Comparison of ENCODE assay signal across 17 cellular contexts in genomic region chr3:33008282-33008681, GRCh38. TPM values are rescaled to one million over a fixed set of nuclear protein-coding genes. Genes with fewer than 3 reads are reported as not detected.
DNase-seq lines count a peak whose midpoint lies in the region; TF ChIP-seq lines count a peak whose summit lies in the region.
"Had no signal": no experiment of that assay in that cellular context is flagged by ENCODE, and none has a peak within 500 bp of the region (broad histone marks: within the 10 kb centered on the region; RNA-seq: fewer than 3 reads in every experiment).

No MANE protein-coding gene starts in this region.

- H3K9me3 Mint-ChIP-seq in CD8-positive, alpha-beta memory T cell: no peaks in the 10 kb centered on the region
- H3K9me3 Mint-ChIP-seq in activated T-helper 2 cell treated with anti-CD3 and anti-CD28 coated beads, Interferon-gamma antibody, Interleukin-2, Interleukin-4, amounts not matched to agents 10 μg/mL and 5 μg/mL and 100 μg/mL, durations not matched to agents 14 hours and 24 hours and 36 hours: peaks cover 11% of the 10 kb centered on the region
- no peaks in the 10 kb centered on the region for H3K9me3 Mint-ChIP-seq in neural progenitor cell

- H3K27me3 Mint-ChIP-seq in CD8-positive, alpha-beta memory T cell: no peaks in the 10 kb centered on the region
- no peaks in the 10 kb centered on the region for H3K27me3 Mint-ChIP-seq in activated T-helper 2 cell treated with anti-CD3 and anti-CD28 coated beads, Interferon-gamma antibody, Interleukin-2, Interleukin-4, amounts not matched to agents 10 μg/mL and 5 μg/mL and 100 μg/mL, durations not matched to agents 14 hours and 24 hours and 36 hours (ENCODE audit: low read depth)
- no peaks in the 10 kb centered on the region for H3K27me3 Mint-ChIP-seq in neural progenitor cell (ENCODE audit: insufficient read depth, low read depth)

- in situ Hi-C loops in mammary epithelial cell (cut with MboI; ENCODE audit: low sequenced_read_pairs in 2 of 2): no loop called here

- no TSS peak for BruUV-seq in mammary epithelial cell (replicated peaks; lab: Mats Ljungman, UMichigan)

- H4K20me1 ChIP-seq in neural progenitor cell (ENCODE audit: low read depth): no peaks in the 10 kb centered on the region
- no peaks in the 10 kb centered on the region for H4K20me1 ChIP-seq in mammary epithelial cell (ENCODE audit: insufficient read depth, low read length)

- H3K4me1 Mint-ChIP-seq in CD8-positive, alpha-beta memory T cell: peaks cover 23 to 62% (median 44%) of the 10 kb centered on the region in 3 donors
- H3K4me1 Mint-ChIP-seq in activated T-helper 2 cell treated with anti-CD3 and anti-CD28 coated beads, Interferon-gamma antibody, Interleukin-2, Interleukin-4, amounts not matched to agents 10 μg/mL and 5 μg/mL and 100 μg/mL, durations not matched to agents 14 hours and 24 hours and 36 hours (ENCODE audit: low read depth): peaks cover 47% of the 10 kb centered on the region
- no peaks in the 10 kb centered on the region for H3K4me1 Mint-ChIP-seq in neural progenitor cell

- H3K79me2 ChIP-seq in neural progenitor cell (ENCODE audit: low read depth) (no peaks in the 10 kb centered on the region), mammary epithelial cell (ENCODE audit: insufficient read depth, low read length) (no peaks in the 10 kb centered on the region)

- H3K9ac ChIP-seq in neural progenitor cell: no peak overlapping the region
- H3K9ac ChIP-seq in mammary epithelial cell (ENCODE audit: insufficient read depth, low read length): no peak overlapping the region

- H3K4me1 ChIP-seq in CD8-positive, alpha-beta memory T cell (ENCODE audit: insufficient read depth, low read length): peaks cover 13% of the 10 kb centered on the region
- no peaks in the 10 kb centered on the region for H3K4me1 ChIP-seq in neural progenitor cell
- no peaks in the 10 kb centered on the region for H3K4me1 ChIP-seq in mammary epithelial cell (ENCODE audit: insufficient read depth, low read length)
- H3K4me1 ChIP-seq: ascending aorta, esophagus muscularis mucosa, prostate gland, testis had no signal

- no peaks in the 10 kb centered on the region for H3K27me3 ChIP-seq in CD8-positive, alpha-beta memory T cell (ENCODE audit: insufficient read depth, low read length, poor library complexity, severe bottlenecking)
- H3K27me3 ChIP-seq in neural progenitor cell (no peaks in the 10 kb centered on the region), mammary epithelial cell (ENCODE audit: insufficient read depth, low read length) (no peaks in the 10 kb centered on the region)
- H3K27me3 ChIP-seq: ascending aorta, esophagus muscularis mucosa, heart right ventricle, testis had no signal

- peak overlapping the region; percentile 51 to 94 (median 80) for H3K27ac Mint-ChIP-seq in CD8-positive, alpha-beta memory T cell
- peak overlapping the region; percentile 84 for H3K27ac Mint-ChIP-seq in activated T-helper 2 cell treated with anti-CD3 and anti-CD28 coated beads, Interferon-gamma antibody, Interleukin-2, Interleukin-4, amounts not matched to agents 10 μg/mL and 5 μg/mL and 100 μg/mL, durations not matched to agents 14 hours and 24 hours and 36 hours
- H3K27ac Mint-ChIP-seq in neural progenitor cell: no peak overlapping the region

- peak in 2 of 5 donors; percentile 4 to 7 for DNase-seq in CD8-positive, alpha-beta memory T cell
- DNase-seq in NCI-H2029 treated with DMSO at 0.1 percent for 48 hours (lab: John Stamatoyannopoulos, UW): peak; percentile 13
- DNase-seq in activated T-helper 2 cell treated with anti-CD3 and anti-CD28 coated beads, Interferon-gamma antibody, Interleukin-2, Interleukin-4, amounts not matched to agents 10 μg/mL and 5 μg/mL and 100 μg/mL, durations not matched to agents 14 hours and 24 hours and 36 hours (ENCODE audit: low spot score): peak; percentile 32
- DNase-seq in neural progenitor cell (ENCODE audit: low spot score): no peak
- DNase-seq in caudate nucleus (lab: John Stamatoyannopoulos, UW): no peak
- DNase-seq in hypothalamus (lab: John Stamatoyannopoulos, UW): no peak
- DNase-seq in mammary epithelial cell: no peak
- DNase-seq: cortex of kidney, heart right ventricle, kidney glomerular epithelial cell, NCI-H2107, testis had no signal

- 100% methylated on average over 3 of the region's 3 CpGs for whole genome bisulfite sequencing in mammary epithelial cell (ENCODE audit: low coverage, missing lambda C conversion rate)

- TF ChIP-seq CTCF in neural progenitor cell (IDR thresholded peaks at IDR 0.05) (no peak), mammary epithelial cell (conservative IDR thresholded peaks at IDR 0.05 in 1 of 2, IDR thresholded peaks at IDR 0.05 in 1 of 2; ENCODE audit: extremely low read depth in 1 of 2, insufficient read depth in 1 of 2, low read depth in 1 of 2, low read length in 2 of 2) (no peak)

- no peaks in the 10 kb centered on the region for H3K9me3 ChIP-seq in CD8-positive, alpha-beta memory T cell (ENCODE audit: low read length)
- H3K9me3 ChIP-seq in neural progenitor cell (ENCODE audit: low read depth): no peaks in the 10 kb centered on the region
- H3K9me3 ChIP-seq in mammary epithelial cell (replicated peaks; ENCODE audit: insufficient read depth, low read length): no peaks in the 10 kb centered on the region
- H3K9me3 ChIP-seq: ascending aorta, esophagus muscularis mucosa, prostate gland, testis had no signal

- CTCF ChIA-PET in CD8-positive, alpha-beta memory T cell (lab: Charles Lee): interaction anchor here (1.0 to 2.1 kb wide), 4 partner anchors 10 to 67 kb away, joined by 3 to 6 read pairs (median 4); no protein-coding TSS in a partner anchor
- CTCF ChIA-PET in mammary epithelial cell (lab: Charles Lee; ENCODE audit: low non-redundant PET): no interaction called here

- peaks cover 9% of the 10 kb centered on the region for H3K36me3 ChIP-seq in CD8-positive, alpha-beta memory T cell (ENCODE audit: insufficient read depth, low read length)
- H3K36me3 ChIP-seq in neural progenitor cell: no peaks in the 10 kb centered on the region
- peaks cover 2% of the 10 kb centered on the region for H3K36me3 ChIP-seq in mammary epithelial cell (ENCODE audit: insufficient read depth, low read length)

- intact Hi-C loops in activated T-helper 2 cell treated with anti-CD3 and anti-CD28 coated beads, Interferon-gamma antibody, Interleukin-2, Interleukin-4, amounts not matched to agents 10 μg/mL and 5 μg/mL and 100 μg/mL, durations not matched to agents 14 hours and 24 hours and 36 hours (cut with micrococcal nuclease): loop anchor here (1.0 kb wide), 1 partner anchor 9 kb away; no protein-coding TSS in a partner anchor
- intact Hi-C loops in mammary epithelial cell (cut with micrococcal nuclease): no loop called here

- dilution Hi-C loops in mammary epithelial cell (cut with HindIII; ENCODE audit: low sequenced_read_pairs): no loop called here

- H3K4me3 ChIP-seq in CD8-positive, alpha-beta memory T cell (ENCODE audit: low read length): no peak overlapping the region
- H3K4me3 ChIP-seq in neural progenitor cell (no peak overlapping the region), mammary epithelial cell (replicated peaks in 1 of 3; ENCODE audit: insufficient read depth in 1 of 3, low read depth in 2 of 3, low read length in 3 of 3) (no peak overlapping the region)
- H3K4me3 ChIP-seq: ascending aorta, esophagus muscularis mucosa, heart right ventricle, prostate gland, testis had no signal

- peaks cover 23 to 50% (median 29%) of the 10 kb centered on the region in 3 donors for H3K36me3 Mint-ChIP-seq in CD8-positive, alpha-beta memory T cell
- H3K36me3 Mint-ChIP-seq in activated T-helper 2 cell treated with anti-CD3 and anti-CD28 coated beads, Interferon-gamma antibody, Interleukin-2, Interleukin-4, amounts not matched to agents 10 μg/mL and 5 μg/mL and 100 μg/mL, durations not matched to agents 14 hours and 24 hours and 36 hours (ENCODE audit: low read depth): peaks cover 73% of the 10 kb centered on the region
- H3K36me3 Mint-ChIP-seq in neural progenitor cell: peaks cover 28% of the 10 kb centered on the region

- H3K27ac ChIP-seq in CD8-positive, alpha-beta memory T cell (ENCODE audit: low read depth, low read length): no peak overlapping the region
- H3K27ac ChIP-seq in neural progenitor cell (no peak overlapping the region), caudate nucleus (ENCODE audit: low read depth, low read length) (no peak overlapping the region), mammary epithelial cell (ENCODE audit: insufficient read depth, low read depth, low read length) (no peak overlapping the region)
- H3K27ac ChIP-seq: ascending aorta, C4-2B, esophagus muscularis mucosa, heart right ventricle, prostate gland, RWPE1, testis had no signal

- no peak overlapping the region for H2AFZ ChIP-seq in neural progenitor cell (replicated peaks)
- no peak overlapping the region for H2AFZ ChIP-seq in mammary epithelial cell (ENCODE audit: low read depth, low read length)

- H3F3A ChIP-seq in neural progenitor cell (ENCODE audit: low read depth): no peaks in the 10 kb centered on the region

- H3K4me2 ChIP-seq in neural progenitor cell: no peak overlapping the region
- H3K4me2 ChIP-seq in mammary epithelial cell (ENCODE audit: insufficient read depth, low read depth, low read length): no peak overlapping the region

- H3K4me3 Mint-ChIP-seq in CD8-positive, alpha-beta memory T cell: peak overlapping the region in 6 of 7 donors; percentile 38 to 74 (median 62)
- peak overlapping the region; percentile 37 for H3K4me3 Mint-ChIP-seq in activated T-helper 2 cell treated with anti-CD3 and anti-CD28 coated beads, Interferon-gamma antibody, Interleukin-2, Interleukin-4, amounts not matched to agents 10 μg/mL and 5 μg/mL and 100 μg/mL, durations not matched to agents 14 hours and 24 hours and 36 hours (ENCODE audit: low read depth)
- H3K4me3 Mint-ChIP-seq in neural progenitor cell: peak overlapping the region; percentile 35

- POLR2A ChIA-PET in CD8-positive, alpha-beta memory T cell (lab: Charles Lee): interaction anchor here (0.9 kb wide), 1 partner anchor 10 kb away, joined by 3 read pairs; no protein-coding TSS in a partner anchor

RNA-seq across cellular contexts. Expression of gene CCR4, which starts 56.8 kb away (rescaled TPM):
- 100 to 1,000 TPM; 113 TPM for total RNA-seq in CD8-positive, alpha-beta memory T cell
- 10.0 TPM for polyA plus RNA-seq in CD8-positive, alpha-beta memory T cell
- total RNA-seq in activated T-helper 2 cell treated with anti-CD3 and anti-CD28 coated beads, Interferon-gamma antibody, Interleukin-2, Interleukin-4, amounts not matched to agents 10 μg/mL and 5 μg/mL and 100 μg/mL, durations not matched to agents 14 hours and 24 hours and 36 hours: 237 and 241 TPM in 2 replicates
- total RNA-seq in neural progenitor cell (ENCODE audit: low replicate concordance) (not detected in 2 replicates), mammary epithelial cell (not detected)
- polyA plus RNA-seq in mammary epithelial cell: not detected
- not detected for polyA minus RNA-seq in mammary epithelial cell

Comparison
In these comparisons a context has a peak if more than half of its experiments do, and no peak if none do; other contexts are left out.
1. DNase-seq: peak in NCI-H2029 treated with DMSO at 0.1 percent for 48 hours (single experiment) and activated T-helper 2 cell treated with anti-CD3 and anti-CD28 coated beads, Interferon-gamma antibody, Interleukin-2, Interleukin-4, amounts not matched to agents 10 μg/mL and 5 μg/mL and 100 μg/mL, durations not matched to agents 14 hours and 24 hours and 36 hours (single experiment); none in neural progenitor cell (single experiment), caudate nucleus (0 of 61), hypothalamus (0 of 51) and mammary epithelial cell (single experiment).
2. RNA of gene CCR4, which starts 56.8 kb away (total RNA-seq): 237 to 241 TPM in activated T-helper 2 cell treated with anti-CD3 and anti-CD28 coated beads, Interferon-gamma antibody, Interleukin-2, Interleukin-4, amounts not matched to agents 10 μg/mL and 5 μg/mL and 100 μg/mL, durations not matched to agents 14 hours and 24 hours and 36 hours and 113 TPM in CD8-positive, alpha-beta memory T cell; not detected in neural progenitor cell and not detected in mammary epithelial cell; every median in the first group is over 100 times any median in the second.
3. Peak in every context shown above with its lines, with median percentiles within 50 percentile points of each other: H3K4me3 Mint-ChIP-seq.